In genomic region chr2:238906254-238906935, GRCh38 we compare ENCODE assay signal across 22 cellular contexts. TPM values are rescaled to one million over a fixed set of nuclear protein-coding genes. Genes with fewer than 3 reads are reported as not detected.
"Had no signal": no experiment of that assay in that cellular context is flagged by ENCODE, and none has a peak within 500 bp of the region (broad histone marks: within the 10 kb centered on the region; RNA-seq: fewer than 3 reads in every experiment).

No MANE protein-coding gene starts in this region.

- H3K27me3 ChIP-seq: tibial artery had no signal

- H3K9me3 ChIP-seq: prostate gland, tibial artery had no signal

- H3K27ac ChIP-seq: prostate gland, tibial artery, WERI-Rb-1 had no signal

- ATAC-seq: left ventricle myocardium superior; stimulated activated naive CD8-positive, alpha-beta T cell treated with anti-CD3 and anti-CD28 coated beads, Interleukin-15, Interleukin-2, amounts not matched to agents 100 U/mL and 50 U/mL, for 24 hours; T-cell had no signal

- H3K27ac Mint-ChIP-seq: activated naive CD4-positive, alpha-beta T cell treated with anti-CD3 and anti-CD28 coated beads, Interleukin-2, amount 50 U/mL, for 24 hours; dendritic cell treated with granulocyte-macrophage colony-stimulating factor and Interleukin-4, amounts not matched to agents 40 ng/mL and 50 ng/mL, for 4 days; T-cell; T-helper 2 cell treated with Interferon-gamma antibody and Interleukin-4, amounts not matched to agents 5 μg/mL and 100 μg/mL, for 36 hours had no signal

- H3K27me3 Mint-ChIP-seq: brain; dendritic cell treated with granulocyte-macrophage colony-stimulating factor and Interleukin-4, amounts not matched to agents 40 ng/mL and 50 ng/mL, for 4 days had no signal

- DNase-seq: activated CD4-positive, alpha-beta T cell treated with anti-CD3 and anti-CD28 coated beads for 1 hour; activated gamma-delta T cell treated with Interleukin-2 at 50 U/mL for 16 hours; activated T-cell treated with anti-CD3 and anti-CD28 coated beads, Interleukin-2, amount 50 U/mL, for 1 hour; effector CD8-positive, alpha-beta T cell; foreskin melanocyte; glutamatergic neuron; hypothalamus; left ventricle myocardium superior; mammary epithelial cell; stimulated activated CD4-positive, alpha-beta T cell treated with anti-CD3 and anti-CD28 coated beads, Interleukin-12 subunit alpha, Interleukin-12 subunit beta, amount 100 ng/mL, for 4 hours; stimulated activated CD4-positive, alpha-beta T cell treated with anti-CD3 and anti-CD28 coated beads, Interleukin-4, amount 100 ng/mL, for 4 hours; stimulated activated naive CD8-positive, alpha-beta T cell treated with anti-CD3 and anti-CD28 coated beads, Interleukin-15, Interleukin-2, amounts not matched to agents 100 U/mL and 50 U/mL, for 24 hours; T-cell; tibial artery; WERI-Rb-1 had no signal

- H3K4me1 Mint-ChIP-seq: activated naive CD4-positive, alpha-beta T cell treated with anti-CD3 and anti-CD28 coated beads, Interleukin-2, amount 50 U/mL, for 24 hours; T-cell had no signal

- H3K9me3 Mint-ChIP-seq: activated naive CD4-positive, alpha-beta T cell treated with anti-CD3 and anti-CD28 coated beads, Interleukin-2, amount 50 U/mL, for 24 hours; dendritic cell treated with granulocyte-macrophage colony-stimulating factor and Interleukin-4, amounts not matched to agents 40 ng/mL and 50 ng/mL, for 4 days; T-cell had no signal

- FAIRE-seq: urothelium cell line had no signal

- H3K36me3 ChIP-seq: prostate gland, tibial artery, WERI-Rb-1 had no signal

- H3K4me1 ChIP-seq: prostate gland had no signal

- H3K4me3 ChIP-seq: prostate gland, tibial artery had no signal

- H3K4me3 Mint-ChIP-seq: activated naive CD4-positive, alpha-beta T cell treated with anti-CD3 and anti-CD28 coated beads, Interleukin-2, amount 50 U/mL, for 24 hours; brain; dendritic cell treated with granulocyte-macrophage colony-stimulating factor and Interleukin-4, amounts not matched to agents 40 ng/mL and 50 ng/mL, for 4 days; T-cell; T-helper 2 cell treated with Interferon-gamma antibody and Interleukin-4, amounts not matched to agents 5 μg/mL and 100 μg/mL, for 36 hours had no signal

- H3K36me3 Mint-ChIP-seq: activated naive CD4-positive, alpha-beta T cell treated with anti-CD3 and anti-CD28 coated beads, Interleukin-2, amount 50 U/mL, for 24 hours; brain; T-cell had no signal

RNA-seq across cellular contexts. Expression of gene TWIST2, which starts 58.5 kb away (rescaled TPM):
- total RNA-seq: T-cell had no signal
- polyA plus RNA-seq: neural cell had no signal
